28 cellular contexts compared by ENCODE assay signal in the genomic region with DNA sequence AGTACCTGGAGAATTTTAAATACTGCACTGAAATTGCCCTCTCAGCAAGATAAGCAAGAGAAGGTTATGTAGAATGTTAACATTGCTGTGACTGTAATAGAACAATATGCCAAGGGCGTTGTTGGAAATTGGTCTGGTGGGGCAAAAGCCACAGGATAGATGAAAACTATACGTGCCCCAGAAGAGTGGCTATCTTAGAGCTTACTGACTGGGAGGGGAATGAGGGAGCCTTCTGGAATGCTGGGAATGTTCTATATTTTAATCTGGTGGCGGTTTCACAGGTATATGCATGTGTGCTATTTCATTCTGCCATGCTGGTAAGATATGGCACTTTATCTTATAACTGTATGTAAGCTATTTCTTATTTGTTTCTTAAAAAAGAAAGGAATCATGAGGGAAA. TPM values are rescaled to one million over a fixed set of nuclear protein-coding genes. Genes with fewer than 3 reads are reported as not detected.
"Had no signal": no experiment of that assay in that cellular context is flagged by ENCODE, and none has a peak within 500 bp of the region (broad histone marks: within the 10 kb centered on the region; RNA-seq: fewer than 3 reads in every experiment).

No MANE protein-coding gene starts in this region.

- FAIRE-seq: endothelial cell of umbilical vein, pancreas had no signal

- H3K27ac ChIP-seq: heart right ventricle, left ventricle myocardium inferior, neutrophil, pancreas, prostate gland, sigmoid colon, suprapubic skin, tibial artery had no signal

- H3K9me3 ChIP-seq: heart right ventricle, neutrophil, pancreas, prostate gland, sigmoid colon, suprapubic skin, tibial artery had no signal

- H3K4me3 ChIP-seq: heart right ventricle, left ventricle myocardium inferior, lung, pancreas, prostate gland, sigmoid colon, suprapubic skin, tibial artery had no signal

- H3K27me3 ChIP-seq: pancreas, tibial artery had no signal

- H3K36me3 ChIP-seq: heart right ventricle, left ventricle myocardium inferior, neutrophil, pancreas, prostate gland, sigmoid colon, suprapubic skin, tibial artery had no signal

- H3K4me1 ChIP-seq: heart right ventricle, left ventricle myocardium inferior, pancreas, prostate gland, sigmoid colon, suprapubic skin, tibial artery had no signal

- DNase-seq: activated CD4-positive, alpha-beta memory T cell treated with anti-CD3 and anti-CD28 coated beads, Interleukin-2, amount 10 ng/mL, durations not matched to agents 7 days and 5 days; activated CD4-positive, alpha-beta T cell treated with anti-CD3 and anti-CD28 coated beads for 1 hour; activated CD4-positive, alpha-beta T cell treated with anti-CD3 and anti-CD28 coated beads, Interleukin-2, amount 10 ng/mL, durations not matched to agents 7 days and 5 days; activated naive CD8-positive, alpha-beta T cell treated with anti-CD3 and anti-CD28 coated beads, Interleukin-2, amount 50 U/mL, for 24 hours; activated T-cell treated with anti-CD3 and anti-CD28 coated beads, Interleukin-2, amount 50 U/mL, for 4 hours; amygdala; caudate nucleus; foreskin fibroblast; heart right ventricle; left ventricle myocardium inferior; naive B cell; nephron progenitor cell; pancreas; retina; sigmoid colon; stimulated activated CD4-positive, alpha-beta T cell treated with anti-CD3 and anti-CD28 coated beads, Interleukin-15, amount 100 ng/mL, for 24 hours; stimulated activated CD4-positive, alpha-beta T cell treated with anti-CD3 and anti-CD28 coated beads, Interleukin-2, amount 100 ng/mL, for 24 hours; stimulated activated naive CD4-positive, alpha-beta T cell; T-helper 17 cell; T1000; tibial artery had no signal

- ATAC-seq: activated naive CD8-positive, alpha-beta T cell treated with anti-CD3 and anti-CD28 coated beads, Interleukin-2, amount 50 U/mL, for 24 hours; activated T-cell treated with anti-CD3 and anti-CD28 coated beads, Interleukin-2, amount 50 U/mL, for 4 hours; activated T-helper 17 cell treated with anti-CD3 and anti-CD28 coated beads, Interleukin-2, amount 50 U/mL, for 72 hours; heart right ventricle; pancreas; T-helper 17 cell had no signal

RNA-seq across cellular contexts. Expression of gene RIMS4, which starts 39.9 kb away (rescaled TPM):
- total RNA-seq: activated CD4-positive, alpha-beta memory T cell treated with anti-CD3 and anti-CD28 coated beads, Interleukin-2, amount 10 ng/mL, durations not matched to agents 7 days and 5 days; activated CD4-positive, alpha-beta T cell treated with anti-CD3 and anti-CD28 coated beads, Interleukin-2, amount 10 ng/mL, durations not matched to agents 7 days and 5 days; endothelial cell of umbilical vein; glomerular endothelial cell; T-helper 17 cell had no signal
- polyA plus RNA-seq: endothelial cell of umbilical vein had no signal
